ENCODE assay signal across 31 cellular contexts in the genomic region with DNA sequence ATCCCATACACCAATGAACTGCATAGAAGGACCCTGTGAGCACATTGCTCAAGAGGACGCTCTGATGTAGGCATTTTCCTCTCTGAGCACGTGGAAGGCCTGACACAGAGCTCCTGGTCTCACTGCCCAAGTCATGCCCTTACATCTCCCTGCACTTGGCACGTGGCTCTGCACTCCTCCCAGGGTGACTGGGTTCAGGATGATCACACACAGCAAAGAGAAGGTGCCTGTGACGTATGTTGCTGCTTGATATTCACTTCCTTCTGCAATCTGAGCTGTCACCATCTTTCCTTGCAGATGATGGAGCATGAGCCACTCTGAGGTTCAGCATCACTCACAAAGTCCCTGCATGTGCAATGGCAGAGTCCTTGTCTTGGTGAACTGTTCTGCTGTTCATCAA.
DNase-seq lines count a peak whose midpoint lies in the region; ATAC-seq and TF ChIP-seq lines count a peak whose summit lies in the region.
"Had no signal": no experiment of that assay in that cellular context is flagged by ENCODE, and none has a peak within 500 bp of the region (broad histone marks: within the 10 kb centered on the region; RNA-seq: fewer than 3 reads in every experiment).

No MANE protein-coding gene starts in this region.

- peaks cover 9% of the 10 kb centered on the region for H3K9me3 Mint-ChIP-seq in activated CD4-positive, alpha-beta T cell treated with anti-CD3 and anti-CD28 coated beads for 36 hours (ENCODE audit: low read depth)
- peaks cover 4% of the 10 kb centered on the region for H3K9me3 Mint-ChIP-seq in type B pancreatic cell
- H3K9me3 Mint-ChIP-seq in Calu3 (ENCODE audit: low read depth, unreplicated experiment), result no peaks in the 10 kb centered on the region
- H3K9me3 Mint-ChIP-seq: HFFc6 had no signal

- H3K4me1 Mint-ChIP-seq in activated CD4-positive, alpha-beta T cell treated with anti-CD3 and anti-CD28 coated beads for 36 hours, result peaks cover 8% of the 10 kb centered on the region
- H3K4me1 Mint-ChIP-seq in type B pancreatic cell (ENCODE audit: unreplicated experiment) (peaks cover 14% of the 10 kb centered on the region), Calu3 (ENCODE audit: low read depth, unreplicated experiment) (no peaks in the 10 kb centered on the region)
- H3K4me1 Mint-ChIP-seq: IgD-negative memory B cell had no signal

- WGBS in hepatocyte (ENCODE audit: low lambda C conversion rate, missing lambda C conversion rate), result 82% methylated on average over 4 of the region's 4 CpGs

- no peak overlapping the region for H3K4me2 ChIP-seq in hepatocyte
- H3K4me2 ChIP-seq: BLaER1, KMS-11, PC-9 had no signal

- CTCF ChIA-PET in activated CD4-positive, alpha-beta T cell treated with anti-CD3 and anti-CD28 coated beads for 36 hours (lab: Charles Lee), result interaction anchor here (0.6 to 1.6 kb wide), 3 partner anchors 11 to 552 kb away, joined by 3 to 6 read pairs (median 4); no protein-coding TSS in a partner anchor
- CTCF ChIA-PET in Calu3 (lab: Charles Lee), result interaction anchor here (0.6 kb wide), 1 partner anchor 12 kb away, joined by 3 read pairs; no protein-coding TSS in a partner anchor

- TF ChIP-seq CTCF in foreskin keratinocyte (conservative IDR thresholded peaks at IDR 0.05) (no peak), type B pancreatic cell (conservative IDR thresholded peaks at IDR 0.05) (no peak), Calu3 (IDR thresholded peaks at IDR 0.05; ENCODE audit: unreplicated experiment) (no peak), hepatocyte (IDR thresholded peaks at IDR 0.05; ENCODE audit: poor library complexity) (no peak)

- DNase-seq in activated CD4-positive, alpha-beta T cell treated with anti-CD3 and anti-CD28 coated beads for 36 hours, result no peak
- DNase-seq in activated CD4-positive, alpha-beta T cell treated with anti-CD3 and anti-CD28 coated beads, Interleukin-2, amount 50 U/mL, for 48 hours, result no peak
- DNase-seq in RKO (ENCODE audit: low spot score), result peak; percentile 37
- peak; percentile 31 to 32 for DNase-seq in foreskin keratinocyte
- DNase-seq in type B pancreatic cell (ENCODE audit: extremely low spot score, unreplicated experiment), result no peak
- no peak for DNase-seq in Calu3
- no peak for DNase-seq in hepatocyte (ENCODE audit: low spot score)
- DNase-seq: 8988T; ACHN; CD4-positive, alpha-beta memory T cell; COR-L47; GOT3; HFFc6; MV-4-11; NCI-H1105 treated with DMSO at 0.1 percent for 48 hours; NCI-H146; NCI-H1930; NCI-H2107; NCI-H446; NCI-H526; NCI-H82; NK-92 treated with Interleukin-12 subunit alpha and Interleukin-12 subunit beta, amount 100 ng/mL, for 24 hours; PC-9; Right ventricle myocardium superior; RPMI8226 had no signal

- no peak overlapping the region for H3K27ac ChIP-seq in foreskin keratinocyte
- H3K27ac ChIP-seq in hepatocyte, result no peak overlapping the region
- H3K27ac ChIP-seq: BLaER1, KMS-11, PC-9, SJSA1 had no signal

- H3K79me2 ChIP-seq in hepatocyte, result no peaks in the 10 kb centered on the region

- H2AFZ ChIP-seq in hepatocyte, result no peak overlapping the region
- H2AFZ ChIP-seq: PC-9 had no signal

- no peaks in the 10 kb centered on the region for H3K9me2 ChIP-seq in hepatocyte (replicated peaks; ENCODE audit: insufficient read depth)

- peaks cover 5% of the 10 kb centered on the region for H3K27me3 Mint-ChIP-seq in activated CD4-positive, alpha-beta T cell treated with anti-CD3 and anti-CD28 coated beads for 36 hours
- H3K27me3 Mint-ChIP-seq in type B pancreatic cell (no peaks in the 10 kb centered on the region), Calu3 (ENCODE audit: unreplicated experiment) (peaks cover 61% of the 10 kb centered on the region)

- H3K4me3 ChIP-seq in hepatocyte, result no peak overlapping the region
- H3K4me3 ChIP-seq: BLaER1, HAP-1, PC-9, SJSA1 had no signal

- H4K20me1 ChIP-seq in hepatocyte (ENCODE audit: insufficient read depth, poor library complexity, severe bottlenecking), result no peaks in the 10 kb centered on the region
- H4K20me1 ChIP-seq: BLaER1 had no signal

- peak; percentile 26 for ATAC-seq in activated CD4-positive, alpha-beta T cell treated with anti-CD3 and anti-CD28 coated beads for 36 hours
- ATAC-seq in foreskin keratinocyte (peak; percentile 71), GM18858 (IDR thresholded peaks at IDR 0.05; ENCODE audit: unreplicated experiment) (no peak)

- POLR2A ChIA-PET in activated CD4-positive, alpha-beta T cell treated with anti-CD3 and anti-CD28 coated beads for 36 hours (lab: Charles Lee), result no interaction called here

- no TSS peak for BruUV-seq in Calu3 (replicated peaks; lab: Mats Ljungman, UMichigan)

- intact Hi-C loops in activated CD4-positive, alpha-beta T cell treated with anti-CD3 and anti-CD28 coated beads for 36 hours (cut with DNase I, micrococcal nuclease), result loop anchor here in 1 of 2 experiments (5.0 kb wide), 1 partner anchor 385 kb away; no protein-coding TSS in a partner anchor
- intact Hi-C loops in Calu3 (cut with micrococcal nuclease; ENCODE audit: unreplicated experiment), result no loop called here

- peaks cover 25% of the 10 kb centered on the region for H3K27me3 ChIP-seq in foreskin keratinocyte
- no peaks in the 10 kb centered on the region for H3K27me3 ChIP-seq in hepatocyte
- H3K27me3 ChIP-seq: BLaER1 had no signal

- no peaks in the 10 kb centered on the region for H3K36me3 Mint-ChIP-seq in activated CD4-positive, alpha-beta T cell treated with anti-CD3 and anti-CD28 coated beads for 36 hours (ENCODE audit: low read depth)
- H3K36me3 Mint-ChIP-seq in type B pancreatic cell (no peaks in the 10 kb centered on the region), Calu3 (ENCODE audit: insufficient read depth, unreplicated experiment) (no peaks in the 10 kb centered on the region)
- H3K36me3 Mint-ChIP-seq: CD4-positive, alpha-beta memory T cell; IgD-negative memory B cell had no signal

- no peak overlapping the region for H3K4me3 Mint-ChIP-seq in activated CD4-positive, alpha-beta T cell treated with anti-CD3 and anti-CD28 coated beads for 36 hours
- H3K4me3 Mint-ChIP-seq in type B pancreatic cell (no peak overlapping the region), Calu3 (ENCODE audit: low read depth, unreplicated experiment) (no peak overlapping the region)
- H3K4me3 Mint-ChIP-seq: CD4-positive, alpha-beta memory T cell; HFFc6; IgD-negative memory B cell had no signal

- no peaks in the 10 kb centered on the region for H3K9me3 ChIP-seq in hepatocyte (ENCODE audit: low read depth)
- H3K9me3 ChIP-seq: HAP-1, SJSA1 had no signal

- no peak overlapping the region for H3K27ac Mint-ChIP-seq in activated CD4-positive, alpha-beta T cell treated with anti-CD3 and anti-CD28 coated beads for 36 hours
- H3K27ac Mint-ChIP-seq in type B pancreatic cell (peak overlapping the region; percentile 11), Calu3 (ENCODE audit: unreplicated experiment) (no peak overlapping the region)
- H3K27ac Mint-ChIP-seq: HFFc6, IgD-negative memory B cell had no signal

- H3K36me3 ChIP-seq in hepatocyte (replicated peaks; ENCODE audit: insufficient read depth, low read depth), result no peaks in the 10 kb centered on the region
- H3K36me3 ChIP-seq: BLaER1, HAP-1, SJSA1 had no signal

- H3K4me1 ChIP-seq in foreskin keratinocyte (no peaks in the 10 kb centered on the region), hepatocyte (ENCODE audit: insufficient read depth) (no peaks in the 10 kb centered on the region)
- H3K4me1 ChIP-seq: HAP-1, SJSA1 had no signal

Comparison
In these comparisons a context has a peak if more than half of its experiments do, and no peak if none do; other contexts are left out.
1. DNase-seq: peak in RKO (single experiment) and foreskin keratinocyte (2 of 2); none in activated CD4-positive, alpha-beta T cell treated with anti-CD3 and anti-CD28 coated beads for 36 hours (single experiment), activated CD4-positive, alpha-beta T cell treated with anti-CD3 and anti-CD28 coated beads, Interleukin-2, amount 50 U/mL, for 48 hours (0 of 2), type B pancreatic cell (single experiment), Calu3 (single experiment) and hepatocyte (single experiment).